In the genomic region with DNA sequence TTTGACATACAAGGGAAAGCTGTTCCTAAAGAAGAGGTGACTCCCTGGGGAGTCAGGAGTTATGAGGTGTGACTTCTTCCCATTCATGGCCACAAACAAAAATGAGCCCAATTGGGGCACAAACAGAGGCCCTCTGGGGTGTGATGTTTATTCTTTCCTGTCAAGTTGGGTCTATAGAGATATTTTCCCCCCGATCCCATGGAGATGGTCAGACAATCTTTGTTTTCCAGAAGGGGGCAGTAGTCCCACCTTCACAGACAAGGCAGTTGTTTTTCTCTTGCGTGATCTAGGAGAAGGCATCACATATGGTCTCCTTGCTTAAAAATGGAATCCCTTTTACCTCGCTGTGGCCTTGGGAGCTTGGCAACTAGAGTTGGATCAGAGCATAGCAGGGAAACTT, we compare ENCODE assay signal across 21 cellular contexts.
DNase-seq lines count a peak whose midpoint lies in the region; ATAC-seq and TF ChIP-seq lines count a peak whose summit lies in the region.
"Had no signal": no experiment of that assay in that cellular context is flagged by ENCODE, and none has a peak within 500 bp of the region (broad histone marks: within the 10 kb centered on the region; RNA-seq: fewer than 3 reads in every experiment).

No MANE protein-coding gene starts in this region.

- peak; percentile 40; the same call in 1 of the 2 replicates for TF ChIP-seq CTCF in WERI-Rb-1 (IDR thresholded peaks at IDR 0.05; ENCODE audit: low read depth, low read length)
- no peak for TF ChIP-seq CTCF in mammary epithelial cell (conservative IDR thresholded peaks at IDR 0.05 in 1 of 2, IDR thresholded peaks at IDR 0.05 in 1 of 2; ENCODE audit: extremely low read depth in 1 of 2, insufficient read depth in 1 of 2, low read depth in 1 of 2, low read length in 2 of 2)
- TF ChIP-seq CTCF in CD14-positive monocyte (IDR thresholded peaks at IDR 0.05): no peak

- H3K4me2 ChIP-seq in mammary epithelial cell (ENCODE audit: insufficient read depth, low read depth, low read length): no peak overlapping the region

- CTCF ChIA-PET in mammary epithelial cell (lab: Charles Lee; ENCODE audit: low non-redundant PET): no interaction called here

- no peaks in the 10 kb centered on the region for H3K36me3 Mint-ChIP-seq in CD14-positive monocyte
- H3K36me3 Mint-ChIP-seq: CD4-positive, CD25-positive, alpha-beta regulatory T cell; immature natural killer cell; natural killer cell had no signal

- H3K27ac Mint-ChIP-seq in CD14-positive monocyte: no peak overlapping the region
- H3K27ac Mint-ChIP-seq: CD4-positive, CD25-positive, alpha-beta regulatory T cell; immature natural killer cell; natural killer cell had no signal

- peaks cover 3% of the 10 kb centered on the region for H3K4me1 Mint-ChIP-seq in CD14-positive monocyte
- H3K4me1 Mint-ChIP-seq: CD4-positive, CD25-positive, alpha-beta regulatory T cell; immature natural killer cell; natural killer cell had no signal

- intact Hi-C loops in mammary epithelial cell (cut with micrococcal nuclease) (no loop called here), CD14-positive monocyte (cut with micrococcal nuclease) (no loop called here)

- 82% methylated on average over 3 of the region's 3 CpGs for WGBS in mammary epithelial cell (ENCODE audit: low coverage, missing lambda C conversion rate)

- H3K27me3 ChIP-seq in WERI-Rb-1 (ENCODE audit: insufficient read depth, low read depth, severe bottlenecking): peaks cover 31% of the 10 kb centered on the region
- no peaks in the 10 kb centered on the region for H3K27me3 ChIP-seq in mammary epithelial cell (ENCODE audit: insufficient read depth, low read length)
- H3K27me3 ChIP-seq: upper lobe of right lung had no signal

- in situ Hi-C loops in mammary epithelial cell (cut with MboI; ENCODE audit: low sequenced_read_pairs in 2 of 2): loop anchor here in 1 of 2 donors (5.0 kb wide), 1 partner anchor 345 kb away; no protein-coding TSS in a partner anchor

- H3K9me3 ChIP-seq in WERI-Rb-1 (ENCODE audit: severe bottlenecking): no peaks in the 10 kb centered on the region
- no peaks in the 10 kb centered on the region for H3K9me3 ChIP-seq in mammary epithelial cell (replicated peaks; ENCODE audit: insufficient read depth, low read length)
- H3K9me3 ChIP-seq: prostate gland, upper lobe of right lung had no signal

- H3K9ac ChIP-seq in mammary epithelial cell (ENCODE audit: insufficient read depth, low read length): no peak overlapping the region
- H3K9ac ChIP-seq: GM23248 had no signal

- H3K4me1 ChIP-seq in mammary epithelial cell (ENCODE audit: insufficient read depth, low read length): no peaks in the 10 kb centered on the region
- H3K4me1 ChIP-seq: prostate gland, upper lobe of right lung had no signal

- no peaks in the 10 kb centered on the region for H4K20me1 ChIP-seq in mammary epithelial cell (ENCODE audit: insufficient read depth, low read length)

- no TSS peak for BruUV-seq in mammary epithelial cell (replicated peaks; lab: Mats Ljungman, UMichigan)

- H3K27ac ChIP-seq in WERI-Rb-1: no peak overlapping the region
- H3K27ac ChIP-seq in mammary epithelial cell (ENCODE audit: insufficient read depth, low read depth, low read length): no peak overlapping the region
- H3K27ac ChIP-seq: GM23248, prostate gland, upper lobe of right lung had no signal

- H3K79me2 ChIP-seq in mammary epithelial cell (ENCODE audit: insufficient read depth, low read length): no peaks in the 10 kb centered on the region

- DNase-seq in DMS53 (lab: John Stamatoyannopoulos, UW) (peak; percentile 41), DMS53 treated with DMSO at 0.1 percent for 48 hours (lab: John Stamatoyannopoulos, UW; ENCODE audit: unreplicated experiment) (no peak), LHCN-M2 (ENCODE audit: low read depth) (peak; percentile 34), WERI-Rb-1 (no peak), iPS-NIHi7 (ENCODE audit: extremely low spot score) (peak; percentile 50), mammary epithelial cell (no peak), CD14-positive monocyte (ENCODE audit: low spot score) (no peak)
- DNase-seq: activated gamma-delta T cell treated with Interleukin-2 at 50 U/mL for 16 hours; aorta; CD4-positive, CD25-positive, alpha-beta regulatory T cell; immature natural killer cell; natural killer cell; NCI-H1048; stimulated activated CD4-positive, alpha-beta T cell treated with anti-CD3 and anti-CD28 coated beads, Interleukin-12 subunit alpha, Interleukin-12 subunit beta, amount 100 ng/mL, for 4 hours; stimulated activated naive CD4-positive, alpha-beta T cell treated with Interleukin-2 at 50 U/mL for 16 hours; T-helper 2 cell; upper lobe of right lung had no signal

- peaks cover 0 to 6% (median 4%) of the 10 kb centered on the region in 3 donors for H3K27me3 Mint-ChIP-seq in CD14-positive monocyte (ENCODE audit: low read depth in 3 of 3)

- peaks cover 0 to 3% (median 0%) of the 10 kb centered on the region in 7 donors for H3K9me3 Mint-ChIP-seq in CD14-positive monocyte
- H3K9me3 Mint-ChIP-seq: CD4-positive, CD25-positive, alpha-beta regulatory T cell had no signal

- no peak overlapping the region for H3K4me3 Mint-ChIP-seq in CD14-positive monocyte
- H3K4me3 Mint-ChIP-seq: CD4-positive, CD25-positive, alpha-beta regulatory T cell; immature natural killer cell; natural killer cell had no signal

- ATAC-seq in GM19395 (IDR thresholded peaks at IDR 0.05; ENCODE audit: unreplicated experiment): no peak
- ATAC-seq: natural killer cell, upper lobe of right lung had no signal

- no peak overlapping the region for H2AFZ ChIP-seq in mammary epithelial cell (ENCODE audit: low read depth, low read length)
- H2AFZ ChIP-seq: GM23248 had no signal

- dilution Hi-C loops in mammary epithelial cell (cut with HindIII; ENCODE audit: low sequenced_read_pairs): loop anchor here (25.0 kb wide), 1 partner anchor 350 kb away; no protein-coding TSS in a partner anchor

- H3K36me3 ChIP-seq in WERI-Rb-1 (no peaks in the 10 kb centered on the region), mammary epithelial cell (ENCODE audit: insufficient read depth, low read length) (no peaks in the 10 kb centered on the region)
- H3K36me3 ChIP-seq: prostate gland, upper lobe of right lung had no signal

- no peak overlapping the region for H3K4me3 ChIP-seq in WERI-Rb-1 (ENCODE audit: low read depth, low read length)
- no peak overlapping the region for H3K4me3 ChIP-seq in mammary epithelial cell (replicated peaks in 1 of 3; ENCODE audit: insufficient read depth in 1 of 3, low read depth in 2 of 3, low read length in 3 of 3)
- H3K4me3 ChIP-seq: GM23248, lung, prostate gland, upper lobe of right lung had no signal

Comparison
In these comparisons a context has a peak if more than half of its experiments do, and no peak if none do; other contexts are left out.
1. DNase-seq: peak in DMS53 (single experiment), LHCN-M2 (single experiment) and iPS-NIHi7 (single experiment); none in DMS53 treated with DMSO at 0.1 percent for 48 hours (single experiment), WERI-Rb-1 (single experiment), mammary epithelial cell (single experiment) and CD14-positive monocyte (single experiment).